Comparison of ENCODE assay signal across 24 cellular contexts in genomic region chr11:31069447-31070205, GRCh38.
"Had no signal": no experiment of that assay in that cellular context is flagged by ENCODE, and none has a peak within 500 bp of the region (broad histone marks: within the 10 kb centered on the region; RNA-seq: fewer than 3 reads in every experiment).

No MANE protein-coding gene starts in this region.

- ATAC-seq: body of pancreas, PC-3 had no signal

- H3K9me3 Mint-ChIP-seq: activated CD4-positive, alpha-beta memory T cell treated with anti-CD3 and anti-CD28 coated beads for 36 hours; activated CD4-positive, alpha-beta T cell treated with anti-CD3 and anti-CD28 coated beads, Interleukin-2, amount 10 ng/mL, durations not matched to agents 7 days and 5 days; activated naive CD4-positive, alpha-beta T cell treated with anti-CD3 and anti-CD28 coated beads, Interleukin-2, amount 10 ng/mL, durations not matched to agents 7 days and 5 days; activated naive CD8-positive, alpha-beta T cell treated with anti-CD3 and anti-CD28 coated beads for 36 hours; activated T-helper 2 cell treated with anti-CD3 and anti-CD28 coated beads, Interferon-gamma antibody, Interleukin-2, Interleukin-4, amounts not matched to agents 10 μg/mL and 5 μg/mL and 100 μg/mL, durations not matched to agents 14 hours and 24 hours and 36 hours had no signal

- DNase-seq: activated CD4-positive, alpha-beta memory T cell treated with anti-CD3 and anti-CD28 coated beads for 36 hours; activated CD4-positive, alpha-beta T cell treated with anti-CD3 and anti-CD28 coated beads, Interleukin-2, amount 10 ng/mL, durations not matched to agents 7 days and 5 days; activated CD4-positive, CD25-positive, alpha-beta regulatory T cell; activated gamma-delta T cell treated with Interleukin-2 at 50 U/mL for 16 hours; activated naive CD4-positive, alpha-beta T cell treated with anti-CD3 and anti-CD28 coated beads, Interleukin-2, amount 10 ng/mL, durations not matched to agents 7 days and 5 days; activated naive CD8-positive, alpha-beta T cell treated with anti-CD3 and anti-CD28 coated beads for 36 hours; activated T-cell treated with anti-CD3 and anti-CD28 coated beads for 4 hours; activated T-cell treated with anti-CD3 and anti-CD28 coated beads, Interleukin-2, amount 50 U/mL, for 48 hours; body of pancreas; MG63; NCI-H1105; NCI-H1436; NCI-H1694 treated with DMSO at 0.1 percent for 48 hours; NCI-H2029 treated with DMSO at 0.1 percent for 48 hours; NCI-H510A treated with DMSO at 0.1 percent for 48 hours; NCI-H69; NK-92 treated with Interleukin-12 subunit alpha and Interleukin-12 subunit beta, amount 100 ng/mL, for 24 hours; PC-3; SIG-M5; T-helper 1 cell had no signal

- H3K27ac ChIP-seq: body of pancreas, KMS-11, VCaP had no signal

- H3K9ac ChIP-seq: KMS-11 had no signal

- H3K27me3 ChIP-seq: body of pancreas, MG63 had no signal

- H3K4me3 Mint-ChIP-seq: activated CD4-positive, alpha-beta memory T cell treated with anti-CD3 and anti-CD28 coated beads for 36 hours; activated CD4-positive, alpha-beta T cell treated with anti-CD3 and anti-CD28 coated beads, Interleukin-2, amount 10 ng/mL, durations not matched to agents 7 days and 5 days; activated naive CD4-positive, alpha-beta T cell treated with anti-CD3 and anti-CD28 coated beads, Interleukin-2, amount 10 ng/mL, durations not matched to agents 7 days and 5 days; activated naive CD8-positive, alpha-beta T cell treated with anti-CD3 and anti-CD28 coated beads for 36 hours; central memory CD8-positive, alpha-beta T cell had no signal

- H3K4me1 Mint-ChIP-seq: activated CD4-positive, alpha-beta T cell treated with anti-CD3 and anti-CD28 coated beads, Interleukin-2, amount 10 ng/mL, durations not matched to agents 7 days and 5 days; activated naive CD4-positive, alpha-beta T cell treated with anti-CD3 and anti-CD28 coated beads, Interleukin-2, amount 10 ng/mL, durations not matched to agents 7 days and 5 days; activated naive CD8-positive, alpha-beta T cell treated with anti-CD3 and anti-CD28 coated beads for 36 hours; central memory CD8-positive, alpha-beta T cell had no signal

- H3K9me3 ChIP-seq: body of pancreas, MG63 had no signal

- H3K27ac Mint-ChIP-seq: activated CD4-positive, alpha-beta memory T cell treated with anti-CD3 and anti-CD28 coated beads for 36 hours; activated CD4-positive, alpha-beta T cell treated with anti-CD3 and anti-CD28 coated beads, Interleukin-2, amount 10 ng/mL, durations not matched to agents 7 days and 5 days; activated naive CD4-positive, alpha-beta T cell treated with anti-CD3 and anti-CD28 coated beads, Interleukin-2, amount 10 ng/mL, durations not matched to agents 7 days and 5 days; activated naive CD8-positive, alpha-beta T cell treated with anti-CD3 and anti-CD28 coated beads for 36 hours; activated T-helper 2 cell treated with anti-CD3 and anti-CD28 coated beads, Interferon-gamma antibody, Interleukin-2, Interleukin-4, amounts not matched to agents 10 μg/mL and 5 μg/mL and 100 μg/mL, durations not matched to agents 14 hours and 24 hours and 36 hours had no signal

- H3K4me2 ChIP-seq: KMS-11 had no signal

- H3K27me3 Mint-ChIP-seq: activated CD4-positive, alpha-beta memory T cell treated with anti-CD3 and anti-CD28 coated beads for 36 hours; activated CD4-positive, alpha-beta T cell treated with anti-CD3 and anti-CD28 coated beads, Interleukin-2, amount 10 ng/mL, durations not matched to agents 7 days and 5 days; activated naive CD4-positive, alpha-beta T cell treated with anti-CD3 and anti-CD28 coated beads, Interleukin-2, amount 10 ng/mL, durations not matched to agents 7 days and 5 days; activated naive CD8-positive, alpha-beta T cell treated with anti-CD3 and anti-CD28 coated beads for 36 hours; central memory CD8-positive, alpha-beta T cell had no signal

- H3K36me3 ChIP-seq: MG63 had no signal

- H3K4me3 ChIP-seq: body of pancreas, MG63 had no signal

- H3K4me1 ChIP-seq: body of pancreas had no signal
